In genomic region chr10:110425684-110426293, GRCh38 we compare ENCODE assay signal across 8 cellular contexts.
DNase-seq lines count a peak whose midpoint lies in the region; ATAC-seq, FAIRE-seq and TF ChIP-seq lines count a peak whose summit lies in the region.

No MANE protein-coding gene starts in this region.

- H2AFZ ChIP-seq in HepG2 (ENCODE audit: low read length): no peak overlapping the region

- H3K27me3 ChIP-seq in CD4-positive, CD25-positive, alpha-beta regulatory T cell (ENCODE audit: control insufficient read depth, insufficient read depth, low read length): no peaks in the 10 kb centered on the region
- H3K27me3 ChIP-seq in HepG2 (ENCODE audit: control insufficient read depth in 1 of 2, insufficient read depth in 2 of 2, low read length in 2 of 2): peaks cover 0 to 2% of the 10 kb centered on the region in 2 experiments; a peak in 1 of 5 replicates

- DNase-seq in CD4-positive, CD25-positive, alpha-beta regulatory T cell: peak in 1 of 3 donors; percentile 68
- peak; percentile 83 for DNase-seq in HS-5 (ENCODE audit: low read depth)
- peak; percentile 83 for DNase-seq in activated T-cell treated with anti-CD3 and anti-CD28 coated beads, Interleukin-2, amount 50 U/mL, for 72 hours
- peak; percentile 20 for DNase-seq in HepG2 (ENCODE audit: low spot score)
- DNase-seq in WTC11 (ENCODE audit: low spot score): no peak
- DNase-seq in DMS79 treated with DMSO at 0.1 percent for 48 hours (lab: John Stamatoyannopoulos, UW): no peak
- no peak for DNase-seq in hippocampal formation (lab: John Stamatoyannopoulos, UW)

- BruUV-seq in HepG2 (replicated peaks; lab: Mats Ljungman, UMichigan): no TSS peak

- TF ChIP-seq EP300 in HepG2 (IDR thresholded peaks at IDR 0.05; ENCODE audit: low read depth in 2 of 2, low read length in 2 of 2) (no peak), HepG2 (CRISPR knock-in tag; IDR thresholded peaks at IDR 0.05; ENCODE audit: borderline replicate concordance) (no peak)

- H3K9ac ChIP-seq in HepG2 (ENCODE audit: insufficient read depth, low read depth, low read length): no peak overlapping the region

- H3K79me2 ChIP-seq in HepG2 (ENCODE audit: insufficient read depth, low read length): no peaks in the 10 kb centered on the region

- H4K20me1 ChIP-seq in HepG2 (ENCODE audit: insufficient read depth, low read length): no peaks in the 10 kb centered on the region

- H3K4me1 ChIP-seq in CD4-positive, CD25-positive, alpha-beta regulatory T cell (ENCODE audit: control insufficient read depth, insufficient read depth, low read length, poor library complexity, severe bottlenecking): no peaks in the 10 kb centered on the region
- H3K4me1 ChIP-seq in HepG2 (ENCODE audit: insufficient read depth, low read length): 0 out of 2 replicates have a peak, but pooled peaks cover 8% of the 10 kb centered on the region

- no peaks in the 10 kb centered on the region for H3K9me3 ChIP-seq in CD4-positive, CD25-positive, alpha-beta regulatory T cell (ENCODE audit: control insufficient read depth in 2 of 2, low read length in 2 of 2)
- H3K9me3 ChIP-seq in HepG2 (ENCODE audit: low read length): no peaks in the 10 kb centered on the region

- H3K9me3 Mint-ChIP-seq in CD4-positive, CD25-positive, alpha-beta regulatory T cell: peaks cover 0 to 2% (median 0%) of the 10 kb centered on the region in 7 donors
- H3K9me3 Mint-ChIP-seq in activated T-cell treated with anti-CD3 and anti-CD28 coated beads, Interleukin-2, amount 50 U/mL, for 72 hours: no peaks in the 10 kb centered on the region
- no peaks in the 10 kb centered on the region for H3K9me3 Mint-ChIP-seq in WTC11

- no peak for FAIRE-seq in HepG2 (lab: Jason Lieb, UNC)

- no peak overlapping the region for H3K4me3 Mint-ChIP-seq in CD4-positive, CD25-positive, alpha-beta regulatory T cell
- H3K4me3 Mint-ChIP-seq in activated T-cell treated with anti-CD3 and anti-CD28 coated beads, Interleukin-2, amount 50 U/mL, for 72 hours: peak overlapping the region; percentile 32 to 56
- no peak overlapping the region for H3K4me3 Mint-ChIP-seq in WTC11

- TF ChIP-seq CTCF in HepG2 (CRISPR knock-in tag; IDR thresholded peaks at IDR 0.05) (no peak), WTC11 (IDR thresholded peaks at IDR 0.05) (no peak)

- in situ Hi-C loops in HepG2 (cut with HindIII; ENCODE audit: extremely low pct_ligation_motif_present, low pct_unique_long_range_greater_than_20kb): no loop called here

- no peaks in the 10 kb centered on the region for H3K27me3 Mint-ChIP-seq in CD4-positive, CD25-positive, alpha-beta regulatory T cell
- no peaks in the 10 kb centered on the region for H3K27me3 Mint-ChIP-seq in activated T-cell treated with anti-CD3 and anti-CD28 coated beads, Interleukin-2, amount 50 U/mL, for 72 hours (ENCODE audit: low read depth)
- H3K27me3 Mint-ChIP-seq in WTC11 (ENCODE audit: low read depth): no peaks in the 10 kb centered on the region; the same call in 1 of the 2 replicates

- no peak overlapping the region for H3K4me3 ChIP-seq in CD4-positive, CD25-positive, alpha-beta regulatory T cell (ENCODE audit: low read depth, low read length)
- H3K4me3 ChIP-seq in HepG2 (replicated peaks in 1 of 3; ENCODE audit: insufficient read depth in 1 of 3, low read depth in 2 of 3, low read length in 3 of 3): no peak overlapping the region

- H3K36me3 Mint-ChIP-seq in CD4-positive, CD25-positive, alpha-beta regulatory T cell: peaks cover 4% of the 10 kb centered on the region
- peaks cover 3 to 6% of the 10 kb centered on the region in 2 donors for H3K36me3 Mint-ChIP-seq in activated T-cell treated with anti-CD3 and anti-CD28 coated beads, Interleukin-2, amount 50 U/mL, for 72 hours (ENCODE audit: insufficient read depth in 2 of 2)
- H3K36me3 Mint-ChIP-seq in WTC11: no peaks in the 10 kb centered on the region

- CTCF ChIA-PET in HepG2 (lab: Yijun Ruan, JAX; ENCODE audit: low intra/inter-chr PET ratio, low total read pairs) (no interaction called here), WTC11 (lab: Charles Lee) (no interaction called here)

- H3K27ac Mint-ChIP-seq in CD4-positive, CD25-positive, alpha-beta regulatory T cell: peak overlapping the region in 1 of 3 donors; percentile 63
- H3K27ac Mint-ChIP-seq in activated T-cell treated with anti-CD3 and anti-CD28 coated beads, Interleukin-2, amount 50 U/mL, for 72 hours: peak overlapping the region; percentile 88
- H3K27ac Mint-ChIP-seq in WTC11: no peak overlapping the region

- 33% methylated on average over 11 of the region's 11 CpGs for WGBS in HepG2 (ENCODE audit: low lambda C conversion rate)

- no peak overlapping the region for H3K27ac ChIP-seq in CD4-positive, CD25-positive, alpha-beta regulatory T cell (ENCODE audit: insufficient read depth, low read length, poor library complexity, severe bottlenecking)
- H3K27ac ChIP-seq in HepG2 (ENCODE audit: extremely low read length, insufficient read depth, low read length): no peak overlapping the region

- intact Hi-C loops in HepG2 (cut with micrococcal nuclease; ENCODE audit: unreplicated experiment): no loop called here

- TF ChIP-seq RAD21 in HepG2 (CRISPR knock-in tag; IDR thresholded peaks at IDR 0.05): no peak

- no peak overlapping the region for H3K4me2 ChIP-seq in HepG2 (ENCODE audit: low read depth, low read length)

- peak; percentile 23 to 47 for ATAC-seq in CD4-positive, CD25-positive, alpha-beta regulatory T cell (ENCODE audit: low read depth in 2 of 2)
- ATAC-seq in GM21390 (IDR thresholded peaks at IDR 0.05; ENCODE audit: unreplicated experiment) (peak; percentile 65), HepG2 (no peak; the same call in 2 of the 3 replicates), WTC11 (no peak)
- peak; percentile 86 to 91 for ATAC-seq in activated T-cell treated with anti-CD3 and anti-CD28 coated beads, Interleukin-2, amount 50 U/mL, for 72 hours (replicated peaks in 1 of 2)

- H3K4me1 Mint-ChIP-seq in CD4-positive, CD25-positive, alpha-beta regulatory T cell: peaks cover 0 to 11% (median 8%) of the 10 kb centered on the region in 4 donors
- H3K4me1 Mint-ChIP-seq in activated T-cell treated with anti-CD3 and anti-CD28 coated beads, Interleukin-2, amount 50 U/mL, for 72 hours (ENCODE audit: low read depth): peaks cover 83% of the 10 kb centered on the region
- peaks cover 36% of the 10 kb centered on the region for H3K4me1 Mint-ChIP-seq in WTC11

- no peaks in the 10 kb centered on the region for H3K36me3 ChIP-seq in CD4-positive, CD25-positive, alpha-beta regulatory T cell (ENCODE audit: control insufficient read depth, insufficient read depth, low read length)
- no peaks in the 10 kb centered on the region for H3K36me3 ChIP-seq in HepG2 (replicated peaks in 1 of 2; ENCODE audit: control insufficient read depth in 1 of 2, insufficient read depth in 2 of 2, low read length in 2 of 2)

- POLR2A ChIA-PET in HepG2 (lab: Yijun Ruan, JAX): no interaction called here
- POLR2A ChIA-PET in WTC11 (lab: Charles Lee): no interaction called here

- TF ChIP-seq POLR2A in HepG2 (IDR thresholded peaks at IDR 0.05; ENCODE audit: insufficient read depth in 1 of 2, low read depth in 2 of 2, low read length in 2 of 2): no peak

TF ChIP-seq in HepG2, 621 proteins besides CTCF, POLR2A, EP300 and RAD21:
- TF ChIP-seq TFE3 (CRISPR knock-in tag; IDR thresholded peaks at IDR 0.05): no peak
- TF ChIP-seq NFE2L2 (IDR thresholded peaks at IDR 0.05; ENCODE audit: low read length): 0 out of 2 replicates have a peak, but pooled peaks have one; percentile 36

TF ChIP-seq in WTC11, 78 proteins besides CTCF, POLR2A, EP300 and RAD21:
- TF ChIP-seq TP53 (CRISPR knock-in tag; IDR thresholded peaks at IDR 0.05): no peak
- TF ChIP-seq FOXK1 (CRISPR knock-in tag; IDR thresholded peaks at IDR 0.05): no peak
- TF ChIP-seq RORB (CRISPR knock-in tag; IDR thresholded peaks at IDR 0.05): no peak
- no peak for TF ChIP-seq EMX1 (CRISPR knock-in tag; IDR thresholded peaks at IDR 0.05)
- no peak for TF ChIP-seq MAX (CRISPR knock-in tag; IDR thresholded peaks at IDR 0.05)
- TF ChIP-seq ATF1 (CRISPR knock-in tag; IDR thresholded peaks at IDR 0.05): no peak
- no peak for TF ChIP-seq ZNF317 (CRISPR knock-in tag; IDR thresholded peaks at IDR 0.05; ENCODE audit: borderline replicate concordance, low read depth)
- no peak for TF ChIP-seq OVOL2 (CRISPR knock-in tag; IDR thresholded peaks at IDR 0.05; ENCODE audit: borderline replicate concordance)
- no peak for TF ChIP-seq NR3C1 (CRISPR knock-in tag; conservative IDR thresholded peaks at IDR 0.05; ENCODE audit: low read depth)
- TF ChIP-seq FOXP4 (CRISPR knock-in tag; IDR thresholded peaks at IDR 0.05): no peak
TF ChIP-seq in WTC11: peak in this region for 0.

Comparison
In these comparisons a context has a peak if more than half of its experiments do, and no peak if none do; other contexts are left out.
1. ATAC-seq: peak in CD4-positive, CD25-positive, alpha-beta regulatory T cell (2 of 2), GM21390 (single experiment) and activated T-cell treated with anti-CD3 and anti-CD28 coated beads, Interleukin-2, amount 50 U/mL, for 72 hours (2 of 2); none in HepG2 (single experiment) and WTC11 (single experiment).
2. DNase-seq: peak in HS-5 (single experiment), activated T-cell treated with anti-CD3 and anti-CD28 coated beads, Interleukin-2, amount 50 U/mL, for 72 hours (2 of 2) and HepG2 (single experiment); none in WTC11 (single experiment), DMS79 treated with DMSO at 0.1 percent for 48 hours (single experiment) and hippocampal formation (0 of 2).
3. H3K4me3 Mint-ChIP-seq: peak in activated T-cell treated with anti-CD3 and anti-CD28 coated beads, Interleukin-2, amount 50 U/mL, for 72 hours (2 of 2); none in CD4-positive, CD25-positive, alpha-beta regulatory T cell (0 of 4) and WTC11 (single experiment).